18 cellular contexts compared by ENCODE assay signal in genomic region chr7:90715067-90715466, GRCh38.
A peak's percentile ranks its signal among the peaks of the same experiment; 100 is the strongest.
DNase-seq lines count a peak whose midpoint lies in the region; ATAC-seq, FAIRE-seq and TF ChIP-seq lines count a peak whose summit lies in the region.
"Had no signal": no experiment of that assay in that cellular context is flagged by ENCODE, and none has a peak within 500 bp of the region (broad histone marks: within the 10 kb centered on the region; RNA-seq: fewer than 3 reads in every experiment).

No MANE protein-coding gene starts in this region.

- peak overlapping the region; percentile 81 to 91 (median 83) for H3K27ac Mint-ChIP-seq in IgD-negative memory B cell
- H3K27ac Mint-ChIP-seq: dendritic cell treated with granulocyte-macrophage colony-stimulating factor and Interleukin-4, amounts not matched to agents 40 ng/mL and 50 ng/mL, for 4 days; HFFc6; mesothelial cell of epicardium had no signal

- ATAC-seq in HG02759 (IDR thresholded peaks at IDR 0.05; ENCODE audit: unreplicated experiment) (peak; percentile 58), psoas muscle (no peak)

- no peaks in the 10 kb centered on the region for H3K9me3 Mint-ChIP-seq in IgD-negative memory B cell
- H3K9me3 Mint-ChIP-seq: dendritic cell treated with granulocyte-macrophage colony-stimulating factor and Interleukin-4, amounts not matched to agents 40 ng/mL and 50 ng/mL, for 4 days; HFFc6; mesothelial cell of epicardium had no signal

- H3K9me3 ChIP-seq in psoas muscle, result no peaks in the 10 kb centered on the region

- DNase-seq in G401 (ENCODE audit: low spot score) (peak; percentile 19), GM19239 (ENCODE audit: insufficient read length, low spot score) (no peak), SIG-M5 treated with dmso at 0.1 percent for 504 hours (lab: John Stamatoyannopoulos, UW; ENCODE audit: unreplicated experiment) (no peak), psoas muscle (no peak), HUDEP-2 (lab: John Stamatoyannopoulos, UW; ENCODE audit: unreplicated experiment in 76 of 76) (no peak)
- DNase-seq in activated CD4-positive, CD25-positive, alpha-beta regulatory T cell (lab: John Stamatoyannopoulos, UW), result no peak
- DNase-seq: activated CD4-positive, CD25-positive, alpha-beta regulatory T cell treated with anti-CD3 and anti-CD28 coated beads, Interleukin-2, amount 50 U/mL, for 72 hours; activated T-cell treated with anti-CD3 and anti-CD28 coated beads, Interleukin-2, amount 50 U/mL, for 1 hour; amniotic stem cell; DMS 273 treated with DMSO at 0.1 percent for 48 hours; HFFc6; NCI-H1436 treated with DMSO at 0.1 percent for 48 hours; NCI-H748 treated with DMSO at 0.1 percent for 48 hours; posterior cingulate gyrus had no signal

- H3K27ac ChIP-seq in psoas muscle, result no peak overlapping the region

- TF ChIP-seq CTCF in psoas muscle (IDR thresholded peaks at IDR 0.05), result no peak

- WGBS in psoas muscle, 3 donors, result 90 to 91% (median 90%) methylated on average over 2 of the region's 2 CpGs

- H3K4me3 Mint-ChIP-seq in IgD-negative memory B cell, result peak overlapping the region; percentile 64 to 86 (median 78)
- H3K4me3 Mint-ChIP-seq: dendritic cell treated with granulocyte-macrophage colony-stimulating factor and Interleukin-4, amounts not matched to agents 40 ng/mL and 50 ng/mL, for 4 days; HFFc6; mesothelial cell of epicardium had no signal

- intact Hi-C loops in psoas muscle (cut with DNase I), result no loop called here

- no peaks in the 10 kb centered on the region for H3K36me3 ChIP-seq in psoas muscle (ENCODE audit: insufficient read depth in 1 of 2, low read depth in 1 of 2)

- H3K4me1 Mint-ChIP-seq in IgD-negative memory B cell, result peaks cover 55 to 76% (median 72%) of the 10 kb centered on the region in 3 donors

- in situ Hi-C loops in G401 (cut with HindIII; ENCODE audit: low sequenced_read_pairs), result no loop called here

- peaks cover 11% of the 10 kb centered on the region for H3K36me3 Mint-ChIP-seq in IgD-negative memory B cell
- H3K36me3 Mint-ChIP-seq: mesothelial cell of epicardium had no signal

- no peaks in the 10 kb centered on the region for H3K27me3 ChIP-seq in psoas muscle (ENCODE audit: insufficient read depth in 3 of 3, low read length in 2 of 3)

- peak; percentile 86 for FAIRE-seq in GM19239 (lab: Jason Lieb, UNC)

- H3K4me3 ChIP-seq in psoas muscle, result no peak overlapping the region

- H3K4me1 ChIP-seq in psoas muscle, result peaks cover 3% of the 10 kb centered on the region

- H3K27me3 Mint-ChIP-seq in IgD-negative memory B cell, result no peaks in the 10 kb centered on the region
- H3K27me3 Mint-ChIP-seq: dendritic cell treated with granulocyte-macrophage colony-stimulating factor and Interleukin-4, amounts not matched to agents 40 ng/mL and 50 ng/mL, for 4 days had no signal
